Comparison of ENCODE assay signal across 12 cellular contexts in the genomic region with DNA sequence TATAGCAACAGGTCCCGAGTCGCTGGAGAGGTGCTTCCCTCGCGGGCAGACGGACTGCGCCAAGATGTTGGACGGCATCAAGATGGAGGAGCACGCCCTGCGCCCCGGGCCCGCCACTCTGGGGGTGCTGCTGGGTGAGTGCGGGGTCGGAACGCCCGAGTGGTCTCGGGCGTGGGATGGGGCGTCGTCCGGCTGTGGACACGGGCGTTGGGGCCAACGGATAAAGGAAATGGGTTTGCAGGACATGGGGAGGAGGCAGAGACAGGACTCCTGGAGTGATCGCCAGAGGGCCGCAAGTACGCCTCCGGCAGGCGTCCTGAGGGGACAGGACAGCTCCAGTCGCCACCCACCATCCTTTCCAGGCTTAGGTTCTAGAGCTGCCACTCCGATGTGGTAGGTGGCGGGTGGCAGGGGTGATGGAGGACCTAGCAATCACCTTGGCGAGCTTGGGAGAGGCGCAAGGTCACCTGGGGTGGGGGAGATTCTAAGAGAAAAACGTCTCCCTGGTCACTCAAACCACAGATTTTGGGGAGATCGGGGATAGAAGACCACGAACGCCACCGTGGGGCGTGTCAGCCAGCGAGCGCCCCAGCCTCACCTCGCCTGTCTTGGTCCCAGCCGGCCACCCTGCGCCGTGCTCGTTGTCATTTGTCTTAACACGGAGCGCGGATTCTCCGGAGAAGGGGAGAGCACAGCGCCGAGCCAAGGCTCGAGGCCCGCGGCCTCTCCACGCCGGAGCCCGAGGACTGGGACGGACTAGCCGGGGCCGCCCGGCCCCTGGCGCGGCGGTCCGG. TPM values are rescaled to one million over a fixed set of nuclear protein-coding genes. Genes with fewer than 3 reads are reported as not detected.
A peak's percentile ranks its signal among the peaks of the same experiment; 100 is the strongest.
DNase-seq lines count a peak whose midpoint lies in the region; ATAC-seq, FAIRE-seq and TF ChIP-seq lines count a peak whose summit lies in the region.
"Had no signal": no experiment of that assay in that cellular context is flagged by ENCODE, and none has a peak within 500 bp of the region (broad histone marks: within the 10 kb centered on the region; RNA-seq: fewer than 3 reads in every experiment).

No MANE protein-coding gene starts in this region.

- H3K36me3 ChIP-seq in left ventricle myocardium inferior: no peaks in the 10 kb centered on the region
- no peaks in the 10 kb centered on the region for H3K36me3 ChIP-seq in upper lobe of right lung
- H3K36me3 ChIP-seq: prostate gland had no signal

- H3K4me3 ChIP-seq in left ventricle myocardium inferior (peak overlapping the region; percentile 64), upper lobe of right lung (no peak overlapping the region)

- no peaks in the 10 kb centered on the region for H3K36me3 Mint-ChIP-seq in activated naive CD8-positive, alpha-beta T cell
- H3K36me3 Mint-ChIP-seq in mesothelial cell of epicardium: no peaks in the 10 kb centered on the region

- no peaks in the 10 kb centered on the region for H3K9me3 ChIP-seq in left ventricle myocardium inferior (replicated peaks)
- H3K9me3 ChIP-seq in upper lobe of right lung: no peaks in the 10 kb centered on the region
- H3K9me3 ChIP-seq: prostate gland had no signal

- peaks cover 95% of the 10 kb centered on the region for H3K27me3 ChIP-seq in left ventricle myocardium inferior (ENCODE audit: low read depth)
- peaks cover 91% of the 10 kb centered on the region for H3K27me3 ChIP-seq in upper lobe of right lung

- H3K27ac Mint-ChIP-seq in activated naive CD8-positive, alpha-beta T cell: no peak overlapping the region
- no peak overlapping the region for H3K27ac Mint-ChIP-seq in mesothelial cell of epicardium

- TF ChIP-seq CTCF in left ventricle myocardium inferior (IDR thresholded peaks at IDR 0.05; ENCODE audit: borderline replicate concordance) (no peak), mesothelial cell of epicardium (IDR thresholded peaks at IDR 0.05; ENCODE audit: unreplicated experiment) (no peak), upper lobe of right lung (IDR thresholded peaks at IDR 0.05) (no peak)

- H3K4me1 ChIP-seq in left ventricle myocardium inferior (peaks cover 60% of the 10 kb centered on the region), upper lobe of right lung (peaks cover 32% of the 10 kb centered on the region)

- H3K9me3 Mint-ChIP-seq in activated naive CD8-positive, alpha-beta T cell (ENCODE audit: low read depth): no peaks in the 10 kb centered on the region
- no peaks in the 10 kb centered on the region for H3K9me3 Mint-ChIP-seq in mesothelial cell of epicardium

- peak overlapping the region; percentile 75 for H3K4me3 Mint-ChIP-seq in activated naive CD8-positive, alpha-beta T cell
- peak overlapping the region; percentile 53 for H3K4me3 Mint-ChIP-seq in mesothelial cell of epicardium

- DNase-seq in left ventricle myocardium inferior: no peak
- DNase-seq in Right ventricle myocardium inferior (ENCODE audit: missing footprints): no peak
- no peak for DNase-seq in mesothelial cell of epicardium (ENCODE audit: low spot score in 2 of 2, unreplicated experiment in 2 of 2)
- DNase-seq in upper lobe of right lung: peak; percentile 57
- DNase-seq in HTR-8/SVneo (ENCODE audit: insufficient read length, low spot score): no peak
- no peak for DNase-seq in NCI-H510A treated with DMSO at 0.1 percent for 48 hours (lab: John Stamatoyannopoulos, UW)
- DNase-seq: central memory CD4-positive, alpha-beta T cell; DND-41 had no signal

- ATAC-seq in Right ventricle myocardium inferior (no peak), upper lobe of right lung (no peak), HG02981 (IDR thresholded peaks at IDR 0.05; ENCODE audit: unreplicated experiment) (no peak)

- H3K27me3 Mint-ChIP-seq in activated naive CD8-positive, alpha-beta T cell: peaks cover 30% of the 10 kb centered on the region
- H3K27me3 Mint-ChIP-seq in mesothelial cell of epicardium (ENCODE audit: low read depth): peaks cover 89% of the 10 kb centered on the region

- H3K27ac ChIP-seq in left ventricle myocardium inferior (replicated peaks) (no peak overlapping the region), upper lobe of right lung (no peak overlapping the region)
- H3K27ac ChIP-seq: KMS-11, prostate gland had no signal

- H3K4me1 Mint-ChIP-seq in activated naive CD8-positive, alpha-beta T cell (ENCODE audit: low read depth): peaks cover 30% of the 10 kb centered on the region
- H3K4me1 Mint-ChIP-seq in mesothelial cell of epicardium: peaks cover 37% of the 10 kb centered on the region

- FAIRE-seq in HTR-8/SVneo (lab: Jason Lieb, UNC): no peak

- intact Hi-C loops in left ventricle myocardium inferior (cut with micrococcal nuclease): loop anchor here (10.0 kb wide), 1 partner anchor 70 kb away; no protein-coding TSS in a partner anchor
- intact Hi-C loops in Right ventricle myocardium inferior (cut with DNase I): no loop called here
- intact Hi-C loops in upper lobe of right lung (cut with DNase I): no loop called here

RNA-seq across cellular contexts. Expression of a gene that starts 0.9 kb away (rescaled TPM):
- total RNA-seq in left ventricle myocardium inferior (1.3 TPM), Right ventricle myocardium inferior (1.2 TPM), mesothelial cell of epicardium (0.09 TPM in 1 of 3 replicates, not detected in the others), upper lobe of right lung (0.14 TPM)
